Comparison of ENCODE assay signal across 6 cellular contexts in the genomic region with DNA sequence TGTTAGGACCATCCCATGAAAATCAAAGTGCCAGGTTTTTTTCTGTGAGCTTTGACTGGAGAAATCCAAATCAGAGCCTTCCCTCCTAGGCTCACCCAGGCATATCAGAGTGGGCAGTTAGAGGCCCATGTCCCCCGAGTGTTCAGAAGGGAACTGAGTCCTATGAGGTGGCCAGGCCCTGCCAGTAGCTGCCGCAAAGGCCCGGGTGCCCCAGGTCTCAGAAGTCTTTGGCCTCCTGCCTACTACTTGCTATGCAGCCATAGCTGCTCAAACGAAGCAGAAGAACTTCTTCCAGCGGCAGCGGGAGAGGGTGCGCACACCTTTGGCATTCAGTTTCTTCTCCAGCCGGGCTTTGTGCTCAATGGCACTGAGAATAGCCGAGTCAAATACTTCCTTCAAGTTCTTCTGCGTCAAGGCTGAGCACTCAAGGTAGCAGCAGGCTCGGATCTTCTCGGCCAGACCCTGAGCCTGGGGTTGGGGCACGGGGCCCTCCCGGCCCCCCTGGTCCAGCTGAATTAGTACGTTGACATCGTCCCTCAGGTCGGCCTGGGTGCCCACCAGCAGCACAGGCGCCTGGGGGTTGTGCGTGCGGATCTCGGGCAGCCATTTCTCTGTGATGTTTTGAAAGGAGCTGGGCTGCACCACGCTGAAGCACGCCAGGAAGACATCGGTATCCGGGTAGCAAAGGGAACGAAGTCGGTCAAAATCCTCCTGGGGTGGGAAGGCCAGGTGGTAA. TPM values are rescaled to one million over a fixed set of nuclear protein-coding genes. Genes with fewer than 3 reads are reported as not detected.
DNase-seq lines count a peak whose midpoint lies in the region; TF ChIP-seq lines count a peak whose summit lies in the region.

No MANE protein-coding gene starts in this region.

- no peak overlapping the region for H3K27ac ChIP-seq in thyroid gland

- H3K4me1 ChIP-seq in thyroid gland = peaks cover 0 to 13% of the 10 kb centered on the region in 2 donors

- H3K4me1 Mint-ChIP-seq in activated naive CD4-positive, alpha-beta T cell treated with anti-CD3 and anti-CD28 coated beads, Interleukin-2, amount 10 ng/mL, durations not matched to agents 7 days and 5 days = peaks cover 14% of the 10 kb centered on the region

- DNase-seq in activated naive CD4-positive, alpha-beta T cell treated with anti-CD3 and anti-CD28 coated beads, Interleukin-2, amount 10 ng/mL, durations not matched to agents 7 days and 5 days = no peak
- DNase-seq in activated naive CD4-positive, alpha-beta T cell treated with anti-CD3 and anti-CD28 coated beads, Interleukin-2, amount 50 U/mL, for 16 hours = no peak
- DNase-seq in epithelial cell of proximal tubule (ENCODE audit: low read depth) (no peak), thyroid gland (peak; percentile 39 to 49), dedifferentiated amniotic fluid mesenchymal stem cell (ENCODE audit: extremely low spot score) (no peak), hypothalamus (lab: John Stamatoyannopoulos, UW) (no peak)

- H3K36me3 ChIP-seq in thyroid gland = no peaks in the 10 kb centered on the region

- CTCF ChIA-PET in activated naive CD4-positive, alpha-beta T cell treated with anti-CD3 and anti-CD28 coated beads, Interleukin-2, amount 10 ng/mL, durations not matched to agents 7 days and 5 days (lab: Charles Lee) = interaction anchor here (0.7 to 4.8 kb wide), 7 partner anchors 13 to 25 kb away, joined by 3 to 20 read pairs (median 4); a partner anchor contains a TSS

- no peaks in the 10 kb centered on the region for H3K27me3 ChIP-seq in thyroid gland

- no peaks in the 10 kb centered on the region for H3K9me3 Mint-ChIP-seq in activated naive CD4-positive, alpha-beta T cell treated with anti-CD3 and anti-CD28 coated beads, Interleukin-2, amount 10 ng/mL, durations not matched to agents 7 days and 5 days

- TF ChIP-seq CTCF in epithelial cell of proximal tubule (conservative IDR thresholded peaks at IDR 0.05; ENCODE audit: low read depth, low read length) (no peak), thyroid gland (IDR thresholded peaks at IDR 0.05) (no peak)

- H3K4me3 ChIP-seq in epithelial cell of proximal tubule (ENCODE audit: low read depth, low read length) (peak overlapping the region; percentile 63), thyroid gland (replicated peaks in 1 of 3) (no peak overlapping the region)

- no peaks in the 10 kb centered on the region for H3K9me3 ChIP-seq in thyroid gland

- 44 to 52% methylated on average over 12 to 26 of the region's 27 CpGs for WGBS in thyroid gland, 2 donors

- no peak for TF ChIP-seq POLR2A in thyroid gland (IDR thresholded peaks at IDR 0.05)

- no peaks in the 10 kb centered on the region for H3K36me3 Mint-ChIP-seq in activated naive CD4-positive, alpha-beta T cell treated with anti-CD3 and anti-CD28 coated beads, Interleukin-2, amount 10 ng/mL, durations not matched to agents 7 days and 5 days

- intact Hi-C loops in thyroid gland (cut with DNase I) = no loop called here

- H3K27me3 Mint-ChIP-seq in activated naive CD4-positive, alpha-beta T cell treated with anti-CD3 and anti-CD28 coated beads, Interleukin-2, amount 10 ng/mL, durations not matched to agents 7 days and 5 days = peaks cover 71% of the 10 kb centered on the region

- peak overlapping the region; percentile 65 for H3K4me3 Mint-ChIP-seq in activated naive CD4-positive, alpha-beta T cell treated with anti-CD3 and anti-CD28 coated beads, Interleukin-2, amount 10 ng/mL, durations not matched to agents 7 days and 5 days

- no peak overlapping the region for H3K27ac Mint-ChIP-seq in activated naive CD4-positive, alpha-beta T cell treated with anti-CD3 and anti-CD28 coated beads, Interleukin-2, amount 10 ng/mL, durations not matched to agents 7 days and 5 days

RNA-seq across cellular contexts. Expression of a gene that starts 1.1 kb away (rescaled TPM):
- total RNA-seq in epithelial cell of proximal tubule (1.7 and 3.1 TPM in 2 replicates), thyroid gland (under 1 TPM in 1 of 4 donors, not detected in 3; 0.29 TPM)

RNA-seq across cellular contexts. Expression of a gene that starts 21.3 kb away (rescaled TPM):
- total RNA-seq in epithelial cell of proximal tubule (27.2 and 35.4 TPM in 2 replicates), thyroid gland (10 to 100 TPM; 29.2 to 43.6 (median 37.2) TPM)

RNA-seq across cellular contexts. Expression of a gene that starts 29.1 kb away (rescaled TPM):
- total RNA-seq in epithelial cell of proximal tubule (159 and 319 TPM in 2 replicates), thyroid gland (100 to 1,000 TPM in 2 of 4 donors, 10 to 100 TPM in 2; 84.3 to 143 (median 113) TPM)

RNA-seq across cellular contexts. Expression of a gene that starts 44.5 kb away (rescaled TPM):
- total RNA-seq in epithelial cell of proximal tubule = not detected in 2 replicates
- not detected for total RNA-seq in thyroid gland

RNA-seq across cellular contexts. Expression of a gene that starts 56.2 kb away (rescaled TPM):
- total RNA-seq in epithelial cell of proximal tubule = 0.07 and 0.69 TPM in 2 replicates
- total RNA-seq in thyroid gland = 10 to 100 TPM in 3 of 4 donors, 1 to 10 TPM in 1; 6.8 to 27.1 (median 10.8) TPM

Comparison
In these comparisons a context has a peak if more than half of its experiments do, and no peak if none do; other contexts are left out.
1. DNase-seq: peak in thyroid gland (2 of 2); none in activated naive CD4-positive, alpha-beta T cell treated with anti-CD3 and anti-CD28 coated beads, Interleukin-2, amount 10 ng/mL, durations not matched to agents 7 days and 5 days (single experiment), activated naive CD4-positive, alpha-beta T cell treated with anti-CD3 and anti-CD28 coated beads, Interleukin-2, amount 50 U/mL, for 16 hours (single experiment), epithelial cell of proximal tubule (single experiment), dedifferentiated amniotic fluid mesenchymal stem cell (single experiment) and hypothalamus (0 of 51).